Comparison of ENCODE assay signal across 10 cellular contexts in the genomic region with DNA sequence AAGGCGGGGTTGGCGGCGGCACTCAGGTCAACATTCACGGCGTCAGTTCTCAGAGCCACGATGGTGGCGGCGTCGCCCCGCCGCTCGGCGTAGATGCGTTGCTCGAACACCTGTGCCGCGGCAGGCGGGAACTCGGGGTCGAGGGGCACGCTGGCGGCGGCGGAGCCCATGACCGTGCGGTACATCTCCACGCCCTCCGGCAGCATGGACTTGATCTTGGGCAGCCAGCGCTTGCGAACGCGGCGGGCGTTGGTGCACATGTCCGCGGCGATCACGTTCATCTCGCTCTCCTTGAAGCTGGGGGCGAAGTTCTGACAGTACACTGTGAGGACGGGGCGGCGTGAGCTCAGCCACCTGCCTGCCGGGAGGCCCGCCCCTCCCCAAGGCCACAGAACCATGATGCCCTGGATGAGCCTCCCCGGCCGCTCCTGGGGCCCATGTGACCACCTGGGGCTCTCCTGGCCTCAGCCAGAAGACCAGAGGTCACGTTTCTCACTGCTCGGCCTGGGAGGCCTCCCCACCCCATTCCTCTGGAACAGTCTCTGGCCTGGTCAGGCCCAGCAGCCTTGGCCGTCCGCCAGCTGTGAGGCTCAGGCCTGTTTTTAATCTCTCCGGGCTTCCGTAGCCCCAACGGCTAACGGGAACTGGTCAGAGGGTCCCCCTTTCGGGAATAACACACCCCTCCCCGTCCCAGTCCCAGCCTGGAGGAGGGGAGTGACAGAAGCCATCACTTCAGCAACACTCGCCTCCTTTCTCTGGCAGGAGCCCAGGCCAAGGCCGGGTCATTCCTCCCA. TPM values are rescaled to one million over a fixed set of nuclear protein-coding genes. Genes with fewer than 3 reads are reported as not detected.
DNase-seq lines count a peak whose midpoint lies in the region; ATAC-seq and TF ChIP-seq lines count a peak whose summit lies in the region.
"Had no signal": no experiment of that assay in that cellular context is flagged by ENCODE, and none has a peak within 500 bp of the region (broad histone marks: within the 10 kb centered on the region; RNA-seq: fewer than 3 reads in every experiment).

No MANE protein-coding gene starts in this region.

- no peaks in the 10 kb centered on the region for H3K9me3 ChIP-seq in lower lobe of right lung

- H3K27me3 ChIP-seq in dorsolateral prefrontal cortex (no peaks in the 10 kb centered on the region), lower lobe of right lung (ENCODE audit: low read depth) (no peaks in the 10 kb centered on the region)

- peaks cover 57% of the 10 kb centered on the region for H3K4me1 ChIP-seq in lower lobe of right lung

- no peak for TF ChIP-seq RAD21 in Ishikawa (IDR thresholded peaks at IDR 0.05; ENCODE audit: low read depth)

- peak overlapping the region in 20 of 59 donors; percentile 2 to 46 (median 14) for H3K4me3 ChIP-seq in dorsolateral prefrontal cortex
- H3K4me3 ChIP-seq in lower lobe of right lung: peak overlapping the region; percentile 36

- H3K36me3 ChIP-seq in lower lobe of right lung: peaks cover 49% of the 10 kb centered on the region

- peak; percentile 35 to 61 for ATAC-seq in lower lobe of right lung
- ATAC-seq in HG03460 (IDR thresholded peaks at IDR 0.05; ENCODE audit: unreplicated experiment): no peak

- DNase-seq in dorsolateral prefrontal cortex (peak in 7 of 10 donors; percentile 46 to 73 (median 56)), lower lobe of right lung (peak; percentile 74), stromal cell of bone marrow (ENCODE audit: low read depth) (peak; percentile 18)
- no peak for DNase-seq in activated CD8-positive, alpha-beta memory T cell treated with anti-CD3 and anti-CD28 coated beads, Interleukin-2, amount 50 U/mL, for 4 hours
- DNase-seq in effector CD8-positive, alpha-beta T cell (lab: John Stamatoyannopoulos, UW): no peak
- no peak for DNase-seq in stimulated activated CD4-positive, alpha-beta T cell treated with anti-CD3 and anti-CD28 coated beads, Interleukin-15, amount 100 ng/mL, for 24 hours
- DNase-seq: NCI-H187 had no signal

- no peak for TF ChIP-seq EP300 in Ishikawa (IDR thresholded peaks at IDR 0.05; ENCODE audit: borderline replicate concordance)

- H3K27ac ChIP-seq in dorsolateral prefrontal cortex (peak overlapping the region in 58 of 59 donors; percentile 1 to 91 (median 82)), lower lobe of right lung (peak overlapping the region; percentile 81)
- H3K27ac ChIP-seq: VCaP had no signal

- no peak for TF ChIP-seq CTCF in dorsolateral prefrontal cortex (IDR thresholded peaks at IDR 0.05 in 54 of 56, conservative IDR thresholded peaks at IDR 0.05 in 2 of 56; ENCODE audit: low read depth in 1 of 56, partially characterized antibody in 56 of 56)
- no peak for TF ChIP-seq CTCF in lower lobe of right lung (IDR thresholded peaks at IDR 0.05)

- intact Hi-C loops in dorsolateral prefrontal cortex (cut with DNase I) (no loop called here), lower lobe of right lung (cut with DNase I) (no loop called here)

TF ChIP-seq in Ishikawa, 13 proteins besides CTCF, POLR2A, EP300 and RAD21:
- TF ChIP-seq TCF12 (IDR thresholded peaks at IDR 0.05; ENCODE audit: low read depth): no peak
- TF ChIP-seq, protein P1, sequence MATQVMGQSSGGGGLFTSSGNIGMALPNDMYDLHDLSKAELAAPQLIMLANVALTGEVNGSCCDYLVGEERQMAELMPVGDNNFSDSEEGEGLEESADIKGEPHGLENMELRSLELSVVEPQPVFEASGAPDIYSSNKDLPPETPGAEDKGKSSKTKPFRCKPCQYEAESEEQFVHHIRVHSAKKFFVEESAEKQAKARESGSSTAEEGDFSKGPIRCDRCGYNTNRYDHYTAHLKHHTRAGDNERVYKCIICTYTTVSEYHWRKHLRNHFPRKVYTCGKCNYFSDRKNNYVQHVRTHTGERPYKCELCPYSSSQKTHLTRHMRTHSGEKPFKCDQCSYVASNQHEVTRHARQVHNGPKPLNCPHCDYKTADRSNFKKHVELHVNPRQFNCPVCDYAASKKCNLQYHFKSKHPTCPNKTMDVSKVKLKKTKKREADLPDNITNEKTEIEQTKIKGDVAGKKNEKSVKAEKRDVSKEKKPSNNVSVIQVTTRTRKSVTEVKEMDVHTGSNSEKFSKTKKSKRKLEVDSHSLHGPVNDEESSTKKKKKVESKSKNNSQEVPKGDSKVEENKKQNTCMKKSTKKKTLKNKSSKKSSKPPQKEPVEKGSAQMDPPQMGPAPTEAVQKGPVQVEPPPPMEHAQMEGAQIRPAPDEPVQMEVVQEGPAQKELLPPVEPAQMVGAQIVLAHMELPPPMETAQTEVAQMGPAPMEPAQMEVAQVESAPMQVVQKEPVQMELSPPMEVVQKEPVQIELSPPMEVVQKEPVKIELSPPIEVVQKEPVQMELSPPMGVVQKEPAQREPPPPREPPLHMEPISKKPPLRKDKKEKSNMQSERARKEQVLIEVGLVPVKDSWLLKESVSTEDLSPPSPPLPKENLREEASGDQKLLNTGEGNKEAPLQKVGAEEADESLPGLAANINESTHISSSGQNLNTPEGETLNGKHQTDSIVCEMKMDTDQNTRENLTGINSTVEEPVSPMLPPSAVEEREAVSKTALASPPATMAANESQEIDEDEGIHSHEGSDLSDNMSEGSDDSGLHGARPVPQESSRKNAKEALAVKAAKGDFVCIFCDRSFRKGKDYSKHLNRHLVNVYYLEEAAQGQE (IDR thresholded peaks at IDR 0.05; ENCODE audit: low read depth): no peak
- no peak for TF ChIP-seq TAF1 (IDR thresholded peaks at IDR 0.05; ENCODE audit: low read depth)
- TF ChIP-seq CREB1 (IDR thresholded peaks at IDR 0.05; ENCODE audit: low read depth): no peak
- no peak for TF ChIP-seq FOXM1 (IDR thresholded peaks at IDR 0.05; ENCODE audit: borderline replicate concordance, low read depth)
- TF ChIP-seq YY1 (IDR thresholded peaks at IDR 0.05; ENCODE audit: low read depth): no peak
- peak; percentile 88 for TF ChIP-seq NFIC (IDR thresholded peaks at IDR 0.05)
- TF ChIP-seq, protein P2, sequence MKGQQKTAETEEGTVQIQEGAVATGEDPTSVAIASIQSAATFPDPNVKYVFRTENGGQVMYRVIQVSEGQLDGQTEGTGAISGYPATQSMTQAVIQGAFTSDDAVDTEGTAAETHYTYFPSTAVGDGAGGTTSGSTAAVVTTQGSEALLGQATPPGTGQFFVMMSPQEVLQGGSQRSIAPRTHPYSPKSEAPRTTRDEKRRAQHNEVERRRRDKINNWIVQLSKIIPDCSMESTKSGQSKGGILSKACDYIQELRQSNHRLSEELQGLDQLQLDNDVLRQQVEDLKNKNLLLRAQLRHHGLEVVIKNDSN (IDR thresholded peaks at IDR 0.05): peak; percentile 75
TF ChIP-seq in Ishikawa: peak in this region for 2.

RNA-seq across cellular contexts. Expression of gene UBAC1, which starts 50.7 kb away (rescaled TPM):
- 10 to 100 TPM; 42.5 to 80.5 (median 55.0) TPM for total RNA-seq in dorsolateral prefrontal cortex
- total RNA-seq in lower lobe of right lung: 40.3 TPM

Comparison
In these comparisons a context has a peak if more than half of its experiments do, and no peak if none do; other contexts are left out.
1. DNase-seq: peak in dorsolateral prefrontal cortex (7 of 10), lower lobe of right lung (single experiment) and stromal cell of bone marrow (single experiment); none in activated CD8-positive, alpha-beta memory T cell treated with anti-CD3 and anti-CD28 coated beads, Interleukin-2, amount 50 U/mL, for 4 hours (single experiment), effector CD8-positive, alpha-beta T cell (single experiment) and stimulated activated CD4-positive, alpha-beta T cell treated with anti-CD3 and anti-CD28 coated beads, Interleukin-15, amount 100 ng/mL, for 24 hours (single experiment).